In the genomic region with DNA sequence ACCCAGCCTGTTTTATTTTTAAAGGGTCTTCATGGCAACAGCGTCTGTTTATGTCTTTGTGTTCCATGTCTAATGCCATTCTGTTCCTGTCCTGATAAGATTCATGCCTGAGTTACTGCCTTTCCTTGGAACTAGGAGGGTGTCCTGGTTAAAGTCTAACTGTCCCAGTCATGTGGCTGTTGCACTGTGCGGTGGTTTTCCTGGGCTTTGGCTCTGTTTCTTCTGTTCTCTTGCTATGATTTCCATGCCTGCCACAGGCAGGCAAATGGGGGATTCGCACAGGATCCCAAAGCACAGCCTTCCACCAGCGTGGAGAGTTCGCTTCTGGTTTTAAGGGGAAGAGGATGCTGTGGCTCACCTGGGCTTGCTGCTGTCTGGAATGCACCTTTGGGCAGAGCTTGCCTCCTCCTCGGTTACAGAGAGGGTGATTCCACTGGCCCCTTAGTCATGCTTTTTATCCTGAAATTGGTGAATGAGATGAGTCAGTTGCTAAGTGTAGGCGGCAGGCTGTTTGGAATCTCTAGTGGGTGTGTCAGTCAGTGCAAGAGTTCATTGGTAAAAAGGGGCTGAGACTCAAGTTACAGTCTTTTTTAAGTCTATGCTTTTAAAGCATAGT, we compare ENCODE assay signal across 8 cellular contexts.
A peak's percentile ranks its signal among the peaks of the same experiment; 100 is the strongest.
DNase-seq lines count a peak whose midpoint lies in the region; ATAC-seq and TF ChIP-seq lines count a peak whose summit lies in the region.

No MANE protein-coding gene starts in this region.

- peak overlapping the region; percentile 24 for H3K27ac ChIP-seq in caudate nucleus (ENCODE audit: low read depth, low read length)
- peak overlapping the region; percentile 75 to 89 (median 82) for H3K27ac ChIP-seq in transverse colon

- DNase-seq in COLO829 (ENCODE audit: low spot score): peak; percentile 93
- DNase-seq in LHCN-M2 (ENCODE audit: low read depth): peak; percentile 85
- peak in 24 of 61 donors; percentile 13 to 85 (median 37) for DNase-seq in caudate nucleus (lab: John Stamatoyannopoulos, UW)
- peak; percentile 24 to 46 for DNase-seq in left colon
- DNase-seq in transverse colon: peak; percentile 55
- DNase-seq in activated CD8-positive, alpha-beta memory T cell treated with anti-CD3 and anti-CD28 coated beads, Interleukin-2, amount 50 U/mL, for 4 hours: no peak

- WGBS in transverse colon (ENCODE audit: low coverage in 1 of 2), 2 donors: 10 to 41% methylated on average over 2 to 7 of the region's 7 CpGs

- intact Hi-C loops in left colon (cut with DNase I, micrococcal nuclease) (no loop called here), transverse colon (cut with DNase I; ENCODE audit: low total_unique reads) (no loop called here)

- TF ChIP-seq CTCF in transverse colon (IDR thresholded peaks at IDR 0.05): no peak

- no peaks in the 10 kb centered on the region for H3K9me3 ChIP-seq in transverse colon

- H3K36me3 ChIP-seq in transverse colon: peaks cover 0 to under 1% (median 0%) of the 10 kb centered on the region in 4 donors

- H3K27me3 ChIP-seq in transverse colon: no peaks in the 10 kb centered on the region

- peaks cover 13 to 38% (median 26%) of the 10 kb centered on the region in 4 donors for H3K4me1 ChIP-seq in transverse colon

- in situ Hi-C loops in transverse colon (cut with MboI; ENCODE audit: low pct_ligation_motif_present in 1 of 4, low pct_unique_long_range_greater_than_20kb in 1 of 4, low sequenced_read_pairs in 3 of 4): no loop called here

- ATAC-seq in left colon (peak; percentile 79), HG03520 (IDR thresholded peaks at IDR 0.05; ENCODE audit: unreplicated experiment) (no peak), GM18868 (IDR thresholded peaks at IDR 0.05; ENCODE audit: unreplicated experiment) (no peak)

- H3K4me3 ChIP-seq in transverse colon: no peak overlapping the region

- TF ChIP-seq EP300 in transverse colon (IDR thresholded peaks at IDR 0.05; ENCODE audit: low read depth): no peak

- TF ChIP-seq POLR2A in transverse colon (IDR thresholded peaks at IDR 0.05): no peak
